Comparison of ENCODE assay signal across 8 cellular contexts in the genomic region with DNA sequence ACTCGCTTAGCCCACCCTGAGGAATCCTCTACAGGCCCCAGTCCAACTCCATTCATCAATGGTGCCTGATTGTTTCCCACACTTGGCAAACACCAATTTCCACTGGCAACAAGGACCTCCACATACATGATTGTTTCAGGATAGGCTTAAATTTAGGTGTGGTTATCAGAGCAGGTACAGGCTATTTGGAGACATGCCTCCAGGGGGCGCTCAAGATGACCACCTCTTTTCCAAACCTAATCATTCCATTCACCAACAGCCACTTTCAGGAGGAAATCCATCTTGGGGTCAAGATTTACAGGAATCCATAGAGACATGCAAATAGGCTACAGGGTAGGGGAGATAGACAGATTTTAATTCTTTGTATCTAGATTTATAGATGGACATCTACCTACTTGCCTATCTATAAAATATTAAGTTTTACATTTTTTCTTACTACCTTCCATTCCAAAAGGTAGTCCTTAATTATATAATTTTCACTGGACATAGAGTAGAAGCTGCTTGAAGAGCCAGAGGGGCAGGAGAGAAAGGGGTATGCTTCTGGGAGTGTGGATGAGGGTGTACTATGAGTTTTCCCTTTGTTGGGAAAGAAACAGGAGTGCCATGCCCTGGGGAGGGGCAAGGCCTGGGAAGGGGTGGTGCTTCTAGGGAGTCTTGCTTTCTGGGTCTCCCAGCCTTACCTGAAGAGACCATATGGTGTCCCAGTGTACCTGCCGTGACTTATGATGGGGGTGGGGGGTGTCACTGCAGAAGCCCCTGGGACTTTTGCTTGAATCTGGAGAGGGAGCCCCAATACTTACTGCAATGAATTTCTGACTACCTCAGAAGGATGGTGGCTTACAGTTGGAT. TPM values are rescaled to one million over a fixed set of nuclear protein-coding genes. Genes with fewer than 3 reads are reported as not detected.
DNase-seq lines count a peak whose midpoint lies in the region; ATAC-seq, FAIRE-seq and TF ChIP-seq lines count a peak whose summit lies in the region.

No MANE protein-coding gene starts in this region.

- H3K9me3 ChIP-seq in Peyer's patch, result no peaks in the 10 kb centered on the region
- H3K9me3 ChIP-seq in effector memory CD4-positive, alpha-beta T cell (ENCODE audit: control insufficient read depth, low read length), result no peaks in the 10 kb centered on the region

- peak; percentile 86 for TF ChIP-seq CTCF in C4-2B (conservative IDR thresholded peaks at IDR 0.05)
- TF ChIP-seq CTCF in Peyer's patch (IDR thresholded peaks at IDR 0.05), result peak in 4 of 6 experiments; percentile 41 to 54 (median 49)

- no peaks in the 10 kb centered on the region for H3K9me3 Mint-ChIP-seq in activated T-helper 1 cell treated with anti-CD3 and anti-CD28 coated beads, Interleukin-12 subunit alpha, Interleukin-12 subunit beta, Interleukin-2, Interleukin-4 antibody, amounts not matched to agents 30 ng/mL and 10 ng/mL and 1 ng/mL, durations not matched to agents 14 hours and 24 hours and 36 hours

- H3K27me3 ChIP-seq in Peyer's patch, result no peaks in the 10 kb centered on the region
- H3K27me3 ChIP-seq in effector memory CD4-positive, alpha-beta T cell (replicated peaks; ENCODE audit: control insufficient read depth, insufficient read depth, low read length, poor library complexity, severe bottlenecking), result peaks cover 2% of the 10 kb centered on the region

- no peak overlapping the region for H3K27ac Mint-ChIP-seq in activated T-helper 1 cell treated with anti-CD3 and anti-CD28 coated beads, Interleukin-12 subunit alpha, Interleukin-12 subunit beta, Interleukin-2, Interleukin-4 antibody, amounts not matched to agents 30 ng/mL and 10 ng/mL and 1 ng/mL, durations not matched to agents 14 hours and 24 hours and 36 hours

- no peak overlapping the region for H3K27ac ChIP-seq in C4-2B
- H3K27ac ChIP-seq in Peyer's patch, result no peak overlapping the region
- H3K27ac ChIP-seq in effector memory CD4-positive, alpha-beta T cell (ENCODE audit: insufficient read depth, low read length, poor library complexity, severe bottlenecking), result no peak overlapping the region

- FAIRE-seq in GM12891 (lab: Jason Lieb, UNC), result peak; percentile 43

- no peak for ATAC-seq in HG02678 (IDR thresholded peaks at IDR 0.05; ENCODE audit: unreplicated experiment)

- no peak for TF ChIP-seq POLR2A in GM12891 (IDR thresholded peaks at IDR 0.05; ENCODE audit: low read depth, low read length)
- no peak for TF ChIP-seq POLR2A in Peyer's patch (IDR thresholded peaks at IDR 0.05)

- no peaks in the 10 kb centered on the region for H3K4me1 Mint-ChIP-seq in activated T-helper 1 cell treated with anti-CD3 and anti-CD28 coated beads, Interleukin-12 subunit alpha, Interleukin-12 subunit beta, Interleukin-2, Interleukin-4 antibody, amounts not matched to agents 30 ng/mL and 10 ng/mL and 1 ng/mL, durations not matched to agents 14 hours and 24 hours and 36 hours (ENCODE audit: low read depth)

- H3K4me3 ChIP-seq in Peyer's patch, result no peak overlapping the region
- no peak overlapping the region for H3K4me3 ChIP-seq in effector memory CD4-positive, alpha-beta T cell (ENCODE audit: insufficient read depth, low read depth, low read length, poor library complexity, severe bottlenecking)

- intact Hi-C loops in activated T-helper 1 cell treated with anti-CD3 and anti-CD28 coated beads, Interleukin-12 subunit alpha, Interleukin-12 subunit beta, Interleukin-2, Interleukin-4 antibody, amounts not matched to agents 30 ng/mL and 10 ng/mL and 1 ng/mL, durations not matched to agents 14 hours and 24 hours and 36 hours (cut with micrococcal nuclease), result no loop called here

- H3K4me1 ChIP-seq in Peyer's patch, result no peaks in the 10 kb centered on the region
- H3K4me1 ChIP-seq in effector memory CD4-positive, alpha-beta T cell (ENCODE audit: control insufficient read depth, insufficient read depth, low read length, poor library complexity, severe bottlenecking), result no peaks in the 10 kb centered on the region

- DNase-seq in GM12891 (ENCODE audit: insufficient read length, low spot score) (no peak), Peyer's patch (no peak), iPS-NIHi11 (ENCODE audit: low spot score) (peak; percentile 74), NCI-H2196 treated with DMSO at 0.1 percent for 48 hours (lab: John Stamatoyannopoulos, UW; ENCODE audit: unreplicated experiment) (no peak)
- DNase-seq in effector memory CD4-positive, alpha-beta T cell, result no peak
- no peak for DNase-seq in activated T-helper 1 cell treated with anti-CD3 and anti-CD28 coated beads, Interleukin-12 subunit alpha, Interleukin-12 subunit beta, Interleukin-2, Interleukin-4 antibody, amounts not matched to agents 30 ng/mL and 10 ng/mL and 1 ng/mL, durations not matched to agents 14 hours and 24 hours and 36 hours (ENCODE audit: low spot score)

- H3K36me3 Mint-ChIP-seq in activated T-helper 1 cell treated with anti-CD3 and anti-CD28 coated beads, Interleukin-12 subunit alpha, Interleukin-12 subunit beta, Interleukin-2, Interleukin-4 antibody, amounts not matched to agents 30 ng/mL and 10 ng/mL and 1 ng/mL, durations not matched to agents 14 hours and 24 hours and 36 hours (ENCODE audit: low read depth), result no peaks in the 10 kb centered on the region

- H3K36me3 ChIP-seq in Peyer's patch, result no peaks in the 10 kb centered on the region
- no peaks in the 10 kb centered on the region for H3K36me3 ChIP-seq in effector memory CD4-positive, alpha-beta T cell (ENCODE audit: control insufficient read depth, insufficient read depth, low read length)

- no peak overlapping the region for H3K4me3 Mint-ChIP-seq in activated T-helper 1 cell treated with anti-CD3 and anti-CD28 coated beads, Interleukin-12 subunit alpha, Interleukin-12 subunit beta, Interleukin-2, Interleukin-4 antibody, amounts not matched to agents 30 ng/mL and 10 ng/mL and 1 ng/mL, durations not matched to agents 14 hours and 24 hours and 36 hours

- no peaks in the 10 kb centered on the region for H3K27me3 Mint-ChIP-seq in activated T-helper 1 cell treated with anti-CD3 and anti-CD28 coated beads, Interleukin-12 subunit alpha, Interleukin-12 subunit beta, Interleukin-2, Interleukin-4 antibody, amounts not matched to agents 30 ng/mL and 10 ng/mL and 1 ng/mL, durations not matched to agents 14 hours and 24 hours and 36 hours (ENCODE audit: insufficient read depth)

TF ChIP-seq in GM12891, 5 proteins besides CTCF, POLR2A, EP300 and RAD21:
- TF ChIP-seq SPI1 (IDR thresholded peaks at IDR 0.05; ENCODE audit: low read depth, low read length) (no peak), POLR2AphosphoS5 (IDR thresholded peaks at IDR 0.05; ENCODE audit: low read depth, low read length) (no peak), TAF1 (IDR thresholded peaks at IDR 0.05; ENCODE audit: low read depth, low read length) (no peak), POU2F2 (IDR thresholded peaks at IDR 0.05; ENCODE audit: low read depth, low read length) (no peak), PAX5 (IDR thresholded peaks at IDR 0.05; ENCODE audit: insufficient read depth, low read length, severe bottlenecking) (no peak)
TF ChIP-seq in GM12891: peak in this region for 0.

RNA-seq across cellular contexts. Expression of gene PCDH8, which starts 14.1 kb away (rescaled TPM):
- not detected for polyA plus RNA-seq in GM12891 (2012; ENCODE audit: low read depth, missing spikeins)
- total RNA-seq in Peyer's patch, result not detected
- not detected in 2 replicates for total RNA-seq in activated T-helper 1 cell treated with anti-CD3 and anti-CD28 coated beads, Interleukin-12 subunit alpha, Interleukin-12 subunit beta, Interleukin-2, Interleukin-4 antibody, amounts not matched to agents 30 ng/mL and 10 ng/mL and 1 ng/mL, durations not matched to agents 14 hours and 24 hours and 36 hours
